ENCODE assay signal across 12 cellular contexts in genomic region chr9:129556576-129557191, GRCh38.
DNase-seq lines count a peak whose midpoint lies in the region; ATAC-seq and TF ChIP-seq lines count a peak whose summit lies in the region.
"Had no signal": no experiment of that assay in that cellular context is flagged by ENCODE, and none has a peak within 500 bp of the region (broad histone marks: within the 10 kb centered on the region; RNA-seq: fewer than 3 reads in every experiment).

No MANE protein-coding gene starts in this region.

- no peaks in the 10 kb centered on the region for H3K9me2 ChIP-seq in Karpas-422 (replicated peaks; ENCODE audit: insufficient read depth, low read length)

- H3K4me2 ChIP-seq in skeletal muscle satellite cell (ENCODE audit: low read length) (no peak overlapping the region), Karpas-422 (ENCODE audit: low read depth, low read length, poor library complexity, severe bottlenecking) (no peak overlapping the region)

- ATAC-seq in HG02798 (IDR thresholded peaks at IDR 0.05; ENCODE audit: poor library complexity, unreplicated experiment) (no peak), HG03025 (IDR thresholded peaks at IDR 0.05; ENCODE audit: low FRiP score, unreplicated experiment) (no peak)

- H3K79me2 ChIP-seq in Karpas-422 (ENCODE audit: low read length) = no peaks in the 10 kb centered on the region

- H3K36me3 ChIP-seq in H7 (replicated peaks; ENCODE audit: control insufficient read depth, insufficient read depth, low read length) (no peaks in the 10 kb centered on the region), iPS-20b (ENCODE audit: insufficient read depth, low read depth, low read length) (no peaks in the 10 kb centered on the region), skeletal muscle satellite cell (ENCODE audit: insufficient read depth, low read length) (no peaks in the 10 kb centered on the region), Karpas-422 (ENCODE audit: insufficient read depth, low read length) (no peaks in the 10 kb centered on the region)

- H3K27me3 ChIP-seq in H7 (ENCODE audit: control insufficient read depth, insufficient read depth, low read length) = no peaks in the 10 kb centered on the region; the same call in 1 of the 2 replicates
- H3K27me3 ChIP-seq in iPS-20b (ENCODE audit: insufficient read depth, low read length) = peaks cover 6% of the 10 kb centered on the region; the same call in 1 of the 2 replicates
- peaks cover 2% of the 10 kb centered on the region for H3K27me3 ChIP-seq in skeletal muscle satellite cell (ENCODE audit: control insufficient read depth, insufficient read depth, low read length)
- no peaks in the 10 kb centered on the region for H3K27me3 ChIP-seq in Karpas-422 (ENCODE audit: low read length)

- no peak for TF ChIP-seq CTCF in WI38 (IDR thresholded peaks at IDR 0.05; ENCODE audit: low read depth, low read length)

- peak overlapping the region; percentile 87 for H3K27ac ChIP-seq in iPS-20b (ENCODE audit: low read length)
- no peak overlapping the region for H3K27ac ChIP-seq in Karpas-422 (ENCODE audit: low read length)

- no peaks in the 10 kb centered on the region for H3K9me3 ChIP-seq in iPS-20b (ENCODE audit: insufficient read depth, low read depth, low read length)
- no peaks in the 10 kb centered on the region for H3K9me3 ChIP-seq in skeletal muscle satellite cell (replicated peaks; ENCODE audit: low read length)
- H3K9me3 ChIP-seq in Karpas-422 (ENCODE audit: low read length) = no peaks in the 10 kb centered on the region

- H3K4me3 ChIP-seq in H7 (ENCODE audit: insufficient read depth, low read depth, low read length) (no peak overlapping the region), WI38 (ENCODE audit: low read depth, low read length) (peak overlapping the region; percentile 24; the same call in 1 of the 2 replicates), iPS-20b (ENCODE audit: low read length) (peak overlapping the region; percentile 67), skeletal muscle satellite cell (ENCODE audit: low read length) (no peak overlapping the region), Karpas-422 (ENCODE audit: low read length) (no peak overlapping the region)

- H3K9ac ChIP-seq in iPS-20b (ENCODE audit: low read depth, low read length) (peak overlapping the region; percentile 88), skeletal muscle satellite cell (ENCODE audit: low read depth, low read length) (peak overlapping the region; percentile 64), Karpas-422 (ENCODE audit: low read length) (no peak overlapping the region)

- DNase-seq in H7 (peak; percentile 52), Karpas-422 (no peak)
- DNase-seq: activated CD8-positive, alpha-beta T cell treated with anti-CD3 and anti-CD28 coated beads for 36 hours; amniotic stem cell; effector CD4-positive, alpha-beta T cell; NCI-H1092; SHP77 treated with DMSO at 0.1 percent for 48 hours had no signal

- H3K4me1 ChIP-seq in iPS-20b (ENCODE audit: insufficient read depth, low read length) = peaks cover 27% of the 10 kb centered on the region
- H3K4me1 ChIP-seq in skeletal muscle satellite cell (ENCODE audit: control insufficient read depth, insufficient read depth, low read length) = peaks cover 9% of the 10 kb centered on the region
- H3K4me1 ChIP-seq in Karpas-422 (ENCODE audit: low read length) = 0 out of 2 replicates have a peak, but pooled peaks cover 3% of the 10 kb centered on the region

- H2AFZ ChIP-seq in Karpas-422 (ENCODE audit: low read length) = no peak overlapping the region

- H4K20me1 ChIP-seq in Karpas-422 (ENCODE audit: insufficient read depth, low read depth, low read length) = no peaks in the 10 kb centered on the region

Comparison
In these comparisons a context has a peak if more than half of its experiments do, and no peak if none do; other contexts are left out.
1. H3K4me3 ChIP-seq: peak in WI38 (single experiment) and iPS-20b (single experiment); none in H7 (single experiment), skeletal muscle satellite cell (single experiment) and Karpas-422 (single experiment).